In the genomic region with DNA sequence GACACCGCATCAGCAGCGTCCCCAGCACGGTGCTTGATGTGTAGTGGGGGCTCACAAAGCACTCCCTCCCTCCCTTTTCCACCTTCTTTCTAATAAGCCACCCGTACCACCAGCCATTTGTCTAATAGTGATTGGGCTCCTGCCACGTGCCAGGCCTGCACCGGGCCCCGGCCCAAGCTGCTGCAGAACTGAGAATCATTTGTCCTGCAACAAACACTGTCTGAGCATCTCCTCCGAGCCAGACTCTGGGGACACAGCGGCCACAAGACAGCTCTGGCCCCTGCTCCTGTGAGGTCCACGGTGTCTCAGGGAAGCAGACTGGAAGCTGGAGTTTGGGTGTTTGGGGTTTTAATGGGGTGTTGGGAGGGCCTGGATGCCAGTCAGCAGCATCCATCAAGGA, we compare ENCODE assay signal across 16 cellular contexts.
"Had no signal": no experiment of that assay in that cellular context is flagged by ENCODE, and none has a peak within 500 bp of the region (broad histone marks: within the 10 kb centered on the region; RNA-seq: fewer than 3 reads in every experiment).

No MANE protein-coding gene starts in this region.

- H3K4me1 ChIP-seq: vagina had no signal

- H3K27ac ChIP-seq: body of pancreas, coronary artery, gastroesophageal sphincter, pancreas, vagina, WERI-Rb-1 had no signal

- DNase-seq: activated CD4-positive, alpha-beta T cell treated with anti-CD3 and anti-CD28 coated beads for 1 hour; body of pancreas; central memory CD4-positive, alpha-beta T cell; effector CD4-positive, alpha-beta T cell; islet precursor cell; pancreas; stimulated activated CD8-positive, alpha-beta memory T cell treated with anti-CD3 and anti-CD28 coated beads, Interleukin-4, amount 100 ng/mL, for 48 hours; stimulated activated naive CD4-positive, alpha-beta T cell; SW 1271; T-helper 2 cell; trophoblast cell; WERI-Rb-1 had no signal

- FAIRE-seq: pancreas had no signal

- H3K36me3 ChIP-seq: gastroesophageal sphincter, pancreas, vagina, WERI-Rb-1 had no signal

- H3K4me3 ChIP-seq: body of pancreas, coronary artery, gastroesophageal sphincter, lung, pancreas, vagina had no signal

- H3K27me3 ChIP-seq: body of pancreas, pancreas, vagina had no signal

- H3K9me3 ChIP-seq: body of pancreas, gastroesophageal sphincter, pancreas, vagina had no signal
